In genomic region chr16:48385272-48385953, GRCh38 we compare ENCODE assay signal across 8 cellular contexts. TPM values are rescaled to one million over a fixed set of nuclear protein-coding genes. Genes with fewer than 3 reads are reported as not detected.
A peak's percentile ranks its signal among the peaks of the same experiment; 100 is the strongest.
DNase-seq lines count a peak whose midpoint lies in the region; ATAC-seq and TF ChIP-seq lines count a peak whose summit lies in the region.

TSS of gene SIAH1 (minus strand) at chr16:48385413. CDS start at chr16:48362428, 22,985 bp downstream.

- peak within 1 kb of the TSS; percentile 83 for H2AFZ ChIP-seq in ACC112 (ENCODE audit: low read length, unreplicated experiment)

- H3K27me3 ChIP-seq in ACC112 (ENCODE audit: insufficient read depth, low read length) = no peaks in the 10 kb centered on the region
- H3K27me3 ChIP-seq in colonic mucosa = no peaks in the 10 kb centered on the region

- ATAC-seq in HG03064 (IDR thresholded peaks at IDR 0.05; ENCODE audit: low read depth, unreplicated experiment) (peak; percentile 74), left lobe of liver (peak; percentile 85)

- intact Hi-C loops in colonic mucosa (cut with DNase I) = no loop called here

- H3K79me2 ChIP-seq in ACC112 (ENCODE audit: control insufficient read depth, insufficient read depth, low read length, unreplicated experiment) = peaks cover 41% of the 10 kb centered on the region

- peak within 1 kb of the TSS; percentile 85 to 100 for H3K9ac ChIP-seq in colonic mucosa (ENCODE audit: low read depth in 2 of 2, low read length in 2 of 2)

- DNase-seq in NCI-H510A (lab: John Stamatoyannopoulos, UW) = peak; percentile 72
- peak; percentile 89 for DNase-seq in activated CD4-positive, alpha-beta T cell treated with anti-CD3 and anti-CD28 coated beads for 48 hours
- peak; percentile 85 for DNase-seq in colonic mucosa
- DNase-seq in left lobe of liver (ENCODE audit: low spot score) = peak; percentile 91
- peak; percentile 89 for DNase-seq in stimulated activated CD4-positive, alpha-beta T cell treated with anti-CD3 and anti-CD28 coated beads, Interleukin-2, amount 100 ng/mL, for 24 hours

- peak; percentile 82 for TF ChIP-seq POLR2A in GM18526 (IDR thresholded peaks at IDR 0.05; ENCODE audit: extremely low read depth, insufficient read length)

- H3K27ac ChIP-seq in ACC112 (ENCODE audit: low read depth, low read length) (peak within 1 kb of the TSS; percentile 89), colonic mucosa (peak within 1 kb of the TSS; percentile 95)

- H3K4me3 ChIP-seq in ACC112 (ENCODE audit: low read depth, low read length) (peak within 1 kb of the TSS; percentile 91), colonic mucosa (peak within 1 kb of the TSS; percentile 77)

- no peaks in the 10 kb centered on the region for H3K9me3 ChIP-seq in colonic mucosa

- H3K4me1 ChIP-seq in ACC112 (ENCODE audit: control insufficient read depth, insufficient read depth, low read length, unreplicated experiment) (peaks cover 8% of the 10 kb centered on the region), colonic mucosa (no peaks in the 10 kb centered on the region)

- no peak for TF ChIP-seq CTCF in colonic mucosa (IDR thresholded peaks at IDR 0.05)

- H3K36me3 ChIP-seq in ACC112 (ENCODE audit: insufficient read depth, low read length) = no peaks in the 10 kb centered on the region
- no peaks in the 10 kb centered on the region for H3K36me3 ChIP-seq in colonic mucosa

RNA-seq across cellular contexts. Expression of gene SIAH1, which starts in this region (rescaled TPM):
- total RNA-seq in colonic mucosa = 10 to 100 TPM; 19.7 to 27.9 TPM
- 6.9 TPM for total RNA-seq in left lobe of liver

Comparison
In these comparisons a context has a peak if more than half of its experiments do, and no peak if none do; other contexts are left out.
1. Peak in every context shown above with its lines: DNase-seq, ATAC-seq, H3K4me3 ChIP-seq and H3K27ac ChIP-seq.